ENCODE assay signal across 18 cellular contexts in genomic region chr2:156329922-156330726, GRCh38. TPM values are rescaled to one million over a fixed set of nuclear protein-coding genes. Genes with fewer than 3 reads are reported as not detected.
A peak's percentile ranks its signal among the peaks of the same experiment; 100 is the strongest.
DNase-seq lines count a peak whose midpoint lies in the region; ATAC-seq and TF ChIP-seq lines count a peak whose summit lies in the region.
"Had no signal": no experiment of that assay in that cellular context is flagged by ENCODE, and none has a peak within 500 bp of the region (broad histone marks: within the 10 kb centered on the region; RNA-seq: fewer than 3 reads in every experiment).

No MANE protein-coding gene starts in this region.

- no peak for DNase-seq in activated T-cell treated with anti-CD3 and anti-CD28 coated beads, Interleukin-2, amount 50 U/mL, for 24 hours
- DNase-seq in activated T-cell treated with anti-CD3 and anti-CD28 coated beads for 4 hours: no peak
- no peak for DNase-seq in activated T-cell treated with anti-CD3 and anti-CD28 coated beads, Interleukin-2, amount 50 U/mL, for 4 hours
- peak; percentile 31 to 41 (median 34) for DNase-seq in immature natural killer cell
- DNase-seq in stimulated activated naive B cell treated with anti-CD40 and anti-IgM and Interleukin-4, amounts not matched to agents 10 μg/mL and 1 μg/mL and 100 μg/mL, for 72 hours: no peak
- no peak for DNase-seq in NCI-H1436 (lab: John Stamatoyannopoulos, UW)
- no peak for DNase-seq in right lobe of liver
- no peak for DNase-seq in colonic mucosa
- DNase-seq: activated CD4-positive, alpha-beta T cell treated with anti-CD3 and anti-CD28 coated beads for 48 hours; activated naive CD4-positive, alpha-beta T cell treated with anti-CD3 and anti-CD28 coated beads, Interleukin-2, amount 10 ng/mL, durations not matched to agents 7 days and 5 days; cerebellar nuclear complex; NCI-H187; NCI-H69; occipital lobe; Peyer's patch; SW 1271 had no signal

- intact Hi-C loops in right lobe of liver (cut with DNase I): no loop called here
- intact Hi-C loops in colonic mucosa (cut with DNase I): loop anchor here (10.0 kb wide), 3 partner anchors 135 to 955 kb away; no protein-coding TSS in a partner anchor

- H3K4me3 Mint-ChIP-seq in activated T-cell treated with anti-CD3 and anti-CD28 coated beads, Interleukin-2, amount 50 U/mL, for 24 hours: peak overlapping the region; percentile 92
- H3K4me3 Mint-ChIP-seq in activated T-cell treated with anti-CD3 and anti-CD28 coated beads, Interleukin-2, amount 50 U/mL, for 4 hours: peak overlapping the region; percentile 97
- H3K4me3 Mint-ChIP-seq in immature natural killer cell: peak overlapping the region; percentile 46 to 97 (median 53)
- H3K4me3 Mint-ChIP-seq in stimulated activated naive B cell treated with anti-CD40 and anti-IgM and Interleukin-4, amounts not matched to agents 10 μg/mL and 1 μg/mL and 100 μg/mL, for 72 hours: peak overlapping the region; percentile 76 to 100
- H3K4me3 Mint-ChIP-seq: activated naive CD4-positive, alpha-beta T cell treated with anti-CD3 and anti-CD28 coated beads, Interleukin-2, amount 10 ng/mL, durations not matched to agents 7 days and 5 days had no signal

- H3K9ac ChIP-seq in colonic mucosa (ENCODE audit: low read depth in 2 of 2, low read length in 2 of 2): no peak overlapping the region

- no peak for ATAC-seq in activated T-cell treated with anti-CD3 and anti-CD28 coated beads, Interleukin-2, amount 50 U/mL, for 4 hours
- no peak for ATAC-seq in stimulated activated naive B cell treated with anti-CD40 and anti-IgM and Interleukin-4, amounts not matched to agents 10 μg/mL and 1 μg/mL and 100 μg/mL, for 72 hours (replicated peaks)
- no peak for ATAC-seq in right lobe of liver
- ATAC-seq: heart left ventricle had no signal

- H3K36me3 ChIP-seq in right lobe of liver (no peaks in the 10 kb centered on the region), colonic mucosa (no peaks in the 10 kb centered on the region)
- H3K36me3 ChIP-seq: thoracic aorta had no signal

- TF ChIP-seq CTCF in right lobe of liver (IDR thresholded peaks at IDR 0.05) (no peak), colonic mucosa (IDR thresholded peaks at IDR 0.05) (no peak)

- no peaks in the 10 kb centered on the region for H3K9me3 Mint-ChIP-seq in activated T-cell treated with anti-CD3 and anti-CD28 coated beads, Interleukin-2, amount 50 U/mL, for 24 hours
- H3K9me3 Mint-ChIP-seq in activated T-cell treated with anti-CD3 and anti-CD28 coated beads, Interleukin-2, amount 50 U/mL, for 4 hours: no peaks in the 10 kb centered on the region
- peaks cover 0 to 8% (median 3%) of the 10 kb centered on the region in 6 donors for H3K9me3 Mint-ChIP-seq in immature natural killer cell
- no peaks in the 10 kb centered on the region for H3K9me3 Mint-ChIP-seq in stimulated activated naive B cell treated with anti-CD40 and anti-IgM and Interleukin-4, amounts not matched to agents 10 μg/mL and 1 μg/mL and 100 μg/mL, for 72 hours
- H3K9me3 Mint-ChIP-seq: activated naive CD4-positive, alpha-beta T cell treated with anti-CD3 and anti-CD28 coated beads, Interleukin-2, amount 10 ng/mL, durations not matched to agents 7 days and 5 days had no signal

- H3K4me1 ChIP-seq in right lobe of liver (peaks cover 0 to 6% (median 1%) of the 10 kb centered on the region in 4 donors), colonic mucosa (no peaks in the 10 kb centered on the region)

- no peak for TF ChIP-seq POLR2A in right lobe of liver (IDR thresholded peaks at IDR 0.05)

- H3K36me3 Mint-ChIP-seq in activated T-cell treated with anti-CD3 and anti-CD28 coated beads, Interleukin-2, amount 50 U/mL, for 24 hours (ENCODE audit: low read depth): peaks cover 76% of the 10 kb centered on the region
- peaks cover 50% of the 10 kb centered on the region for H3K36me3 Mint-ChIP-seq in activated T-cell treated with anti-CD3 and anti-CD28 coated beads, Interleukin-2, amount 50 U/mL, for 4 hours (ENCODE audit: insufficient read depth)
- peaks cover 24 to 39% (median 31%) of the 10 kb centered on the region in 3 donors for H3K36me3 Mint-ChIP-seq in immature natural killer cell
- H3K36me3 Mint-ChIP-seq in stimulated activated naive B cell treated with anti-CD40 and anti-IgM and Interleukin-4, amounts not matched to agents 10 μg/mL and 1 μg/mL and 100 μg/mL, for 72 hours: peaks cover 55 to 68% of the 10 kb centered on the region in 2 donors
- H3K36me3 Mint-ChIP-seq: activated naive CD4-positive, alpha-beta T cell treated with anti-CD3 and anti-CD28 coated beads, Interleukin-2, amount 10 ng/mL, durations not matched to agents 7 days and 5 days had no signal

- H3K4me1 Mint-ChIP-seq in activated T-cell treated with anti-CD3 and anti-CD28 coated beads, Interleukin-2, amount 50 U/mL, for 24 hours (ENCODE audit: low read depth): peaks cover 55% of the 10 kb centered on the region
- peaks cover 46% of the 10 kb centered on the region for H3K4me1 Mint-ChIP-seq in activated T-cell treated with anti-CD3 and anti-CD28 coated beads, Interleukin-2, amount 50 U/mL, for 4 hours (ENCODE audit: low read depth)
- H3K4me1 Mint-ChIP-seq in immature natural killer cell: peaks cover 46 to 60% of the 10 kb centered on the region in 2 donors
- peaks cover 47 to 85% of the 10 kb centered on the region in 2 donors for H3K4me1 Mint-ChIP-seq in stimulated activated naive B cell treated with anti-CD40 and anti-IgM and Interleukin-4, amounts not matched to agents 10 μg/mL and 1 μg/mL and 100 μg/mL, for 72 hours

- 68% methylated on average over 17 of the region's 23 CpGs for WGBS in right lobe of liver (ENCODE audit: insufficient coverage, low coverage, low lambda C conversion rate, missing lambda C conversion rate)

- no peak overlapping the region for H3K27ac Mint-ChIP-seq in activated T-cell treated with anti-CD3 and anti-CD28 coated beads, Interleukin-2, amount 50 U/mL, for 24 hours
- H3K27ac Mint-ChIP-seq in immature natural killer cell: peak overlapping the region in 5 of 6 donors; percentile 24 to 99 (median 80)
- H3K27ac Mint-ChIP-seq in stimulated activated naive B cell treated with anti-CD40 and anti-IgM and Interleukin-4, amounts not matched to agents 10 μg/mL and 1 μg/mL and 100 μg/mL, for 72 hours: peak overlapping the region; percentile 67
- H3K27ac Mint-ChIP-seq: activated naive CD4-positive, alpha-beta T cell treated with anti-CD3 and anti-CD28 coated beads, Interleukin-2, amount 10 ng/mL, durations not matched to agents 7 days and 5 days had no signal

- H3K27ac ChIP-seq in right lobe of liver: no peak overlapping the region
- no peak overlapping the region for H3K27ac ChIP-seq in colonic mucosa
- H3K27ac ChIP-seq: heart left ventricle, Peyer's patch, thoracic aorta had no signal

- H3K27me3 Mint-ChIP-seq in activated T-cell treated with anti-CD3 and anti-CD28 coated beads, Interleukin-2, amount 50 U/mL, for 24 hours: peaks cover 21% of the 10 kb centered on the region
- H3K27me3 Mint-ChIP-seq in activated T-cell treated with anti-CD3 and anti-CD28 coated beads, Interleukin-2, amount 50 U/mL, for 4 hours (ENCODE audit: low read depth): peaks cover 17% of the 10 kb centered on the region
- H3K27me3 Mint-ChIP-seq in immature natural killer cell (ENCODE audit: low read depth in 3 of 3): peaks cover 84 to 96% (median 90%) of the 10 kb centered on the region in 3 donors
- H3K27me3 Mint-ChIP-seq in stimulated activated naive B cell treated with anti-CD40 and anti-IgM and Interleukin-4, amounts not matched to agents 10 μg/mL and 1 μg/mL and 100 μg/mL, for 72 hours: peaks cover 48 to 55% of the 10 kb centered on the region in 2 donors

- H3K9me3 ChIP-seq in right lobe of liver (no peaks in the 10 kb centered on the region), colonic mucosa (no peaks in the 10 kb centered on the region)
- H3K9me3 ChIP-seq: heart left ventricle, Peyer's patch, thoracic aorta had no signal

- H3K27me3 ChIP-seq in right lobe of liver: no peaks in the 10 kb centered on the region
- no peaks in the 10 kb centered on the region for H3K27me3 ChIP-seq in colonic mucosa
- H3K27me3 ChIP-seq: Peyer's patch had no signal

- no peak overlapping the region for H3K4me3 ChIP-seq in right lobe of liver
- H3K4me3 ChIP-seq in colonic mucosa: no peak overlapping the region

RNA-seq across cellular contexts. Expression of gene NR4A2, which starts 2.4 kb away (rescaled TPM):
- 10 to 100 TPM; 27.8 to 29.7 (median 29.6) TPM for total RNA-seq in activated T-cell treated with anti-CD3 and anti-CD28 coated beads, Interleukin-2, amount 50 U/mL, for 4 hours
- polyA plus RNA-seq in immature natural killer cell: 10 to 100 TPM; 21.0 to 46.7 (median 21.7) TPM
- total RNA-seq in right lobe of liver (1 to 10 TPM in 5 of 6 experiments, under 1 TPM in 1; 0.51 to 1.8 (median 1.2) TPM), colonic mucosa (1 to 10 TPM; 2.6 to 4.7 TPM)

Comparison
In these comparisons a context has a peak if more than half of its experiments do, and no peak if none do; other contexts are left out.
1. DNase-seq: peak in immature natural killer cell (3 of 3); none in activated T-cell treated with anti-CD3 and anti-CD28 coated beads, Interleukin-2, amount 50 U/mL, for 24 hours (single experiment), activated T-cell treated with anti-CD3 and anti-CD28 coated beads for 4 hours (single experiment), activated T-cell treated with anti-CD3 and anti-CD28 coated beads, Interleukin-2, amount 50 U/mL, for 4 hours (single experiment), stimulated activated naive B cell treated with anti-CD40 and anti-IgM and Interleukin-4, amounts not matched to agents 10 μg/mL and 1 μg/mL and 100 μg/mL, for 72 hours (single experiment), NCI-H1436 (single experiment), right lobe of liver (0 of 3) and colonic mucosa (single experiment).
2. RNA of gene NR4A2, which starts 2.4 kb away (total RNA-seq): 27.8 to 29.7 TPM in activated T-cell treated with anti-CD3 and anti-CD28 coated beads, Interleukin-2, amount 50 U/mL, for 4 hours; 2.6 to 4.7 TPM in colonic mucosa and 0.51 to 1.8 TPM in right lobe of liver; every median in the first group is over 4 times any median in the second.
3. Peak in every context shown above with its lines, with median percentiles within 50 percentile points of each other: H3K4me3 Mint-ChIP-seq.